2 cellular contexts compared by ENCODE assay signal in the genomic region with DNA sequence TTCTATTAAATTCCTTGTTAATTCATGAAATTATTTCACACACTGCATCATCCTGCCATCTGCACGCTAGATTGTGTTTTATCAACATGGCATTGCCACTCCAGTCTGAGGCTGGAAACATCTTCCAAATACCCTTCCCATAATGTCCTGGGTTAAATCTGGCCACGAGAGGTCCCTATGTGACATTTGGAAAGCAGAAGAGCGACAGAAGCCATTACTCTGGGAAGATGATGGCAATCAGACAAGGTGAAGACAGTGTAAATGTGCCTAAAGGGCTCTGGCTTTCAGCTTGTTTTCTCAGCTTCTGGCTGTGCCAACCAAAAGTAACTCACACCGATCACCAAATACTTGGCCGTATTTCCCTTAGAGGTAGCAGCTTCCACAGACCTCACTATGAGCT.
TF ChIP-seq lines count a peak whose summit lies in the region.

No MANE protein-coding gene starts in this region.

TF ChIP-seq in GM23338, 12 proteins besides CTCF, POLR2A, EP300 and RAD21 (continued from another document):
- no peak for TF ChIP-seq ZNF462 (CRISPR knock-in tag; IDR thresholded peaks at IDR 0.05)
- no peak for TF ChIP-seq ETS1 (IDR thresholded peaks at IDR 0.05)
- no peak for TF ChIP-seq NANOG (IDR thresholded peaks at IDR 0.05; ENCODE audit: borderline replicate concordance)
- no peak for TF ChIP-seq EZH2phosphoT487 (IDR thresholded peaks at IDR 0.05; ENCODE audit: unreplicated experiment)
- no peak for TF ChIP-seq REST (IDR thresholded peaks at IDR 0.05; ENCODE audit: unreplicated experiment)
- no peak for TF ChIP-seq POLR2AphosphoS5 (IDR thresholded peaks at IDR 0.05; ENCODE audit: low read depth)
- no peak for TF ChIP-seq STAT1 (IDR thresholded peaks at IDR 0.05; ENCODE audit: unreplicated experiment)
- TF ChIP-seq JUNB (IDR thresholded peaks at IDR 0.05; ENCODE audit: unreplicated experiment): no peak
- TF ChIP-seq CREB1 (CRISPR knock-in tag; IDR thresholded peaks at IDR 0.05; ENCODE audit: low read depth): no peak

TF ChIP-seq in liver, 16 proteins besides CTCF, POLR2A, EP300 and RAD21 (continued from another document):
- TF ChIP-seq, protein P1, sequence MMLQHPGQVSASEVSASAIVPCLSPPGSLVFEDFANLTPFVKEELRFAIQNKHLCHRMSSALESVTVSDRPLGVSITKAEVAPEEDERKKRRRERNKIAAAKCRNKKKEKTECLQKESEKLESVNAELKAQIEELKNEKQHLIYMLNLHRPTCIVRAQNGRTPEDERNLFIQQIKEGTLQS (IDR thresholded peaks at IDR 0.05): no peak
